ENCODE assay signal across 11 cellular contexts in the genomic region with DNA sequence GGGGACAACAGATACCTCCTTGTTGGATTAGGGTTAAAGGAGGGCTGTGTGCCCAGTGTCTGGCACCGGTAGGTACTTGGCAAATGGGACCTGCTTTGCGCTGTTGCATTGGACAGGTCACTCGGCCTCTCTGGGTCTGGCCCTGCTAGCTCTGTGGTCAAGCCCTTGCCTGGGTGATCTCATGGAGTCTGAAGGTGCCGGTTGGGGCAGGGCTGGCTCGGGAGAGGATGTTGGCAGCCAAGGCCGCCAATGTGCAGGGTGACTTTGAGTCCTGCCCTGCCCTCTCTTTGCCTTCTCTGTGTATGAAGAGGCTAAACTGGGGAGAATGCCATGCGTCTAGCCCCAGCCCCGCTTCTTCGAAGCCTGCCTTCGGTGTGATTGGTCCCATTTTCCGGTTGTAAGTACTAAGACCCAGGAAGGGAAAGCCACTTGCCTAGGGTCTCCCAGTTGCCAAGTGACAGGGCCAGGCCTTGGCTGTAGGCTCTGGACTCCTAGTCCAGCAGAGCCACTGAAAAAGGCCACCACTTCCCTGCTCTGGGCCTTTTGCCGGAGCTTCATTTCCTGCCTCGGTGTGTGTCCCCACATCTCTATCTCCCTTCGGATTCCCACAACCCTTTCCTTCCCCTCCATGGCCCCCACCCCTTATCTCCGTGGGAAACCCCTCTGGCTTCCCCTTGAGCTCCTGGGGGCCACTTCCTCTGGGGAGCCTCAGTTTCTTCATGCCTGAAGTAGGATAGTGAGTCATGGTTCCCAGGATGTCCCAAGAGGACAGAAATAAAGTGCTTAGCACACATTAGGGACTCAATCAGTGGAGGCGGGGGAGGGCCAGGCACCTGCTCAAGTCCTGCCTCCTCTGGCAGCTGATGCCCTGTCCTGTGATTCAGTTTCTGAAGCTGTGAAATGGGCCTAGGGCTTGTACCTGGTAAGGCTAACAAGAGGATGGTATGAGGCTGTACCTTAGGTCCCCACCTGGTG. TPM values are rescaled to one million over a fixed set of nuclear protein-coding genes. Genes with fewer than 3 reads are reported as not detected.
A peak's percentile ranks its signal among the peaks of the same experiment; 100 is the strongest.
DNase-seq lines count a peak whose midpoint lies in the region; ATAC-seq lines count a peak whose summit lies in the region.
"Had no signal": no experiment of that assay in that cellular context is flagged by ENCODE, and none has a peak within 500 bp of the region (broad histone marks: within the 10 kb centered on the region; RNA-seq: fewer than 3 reads in every experiment).

No MANE protein-coding gene starts in this region.

- peak overlapping the region; percentile 56 for H3K18ac ChIP-seq in trophoblast cell (ENCODE audit: low read length)

- no peaks in the 10 kb centered on the region for H3K27me3 ChIP-seq in BLaER1
- no peaks in the 10 kb centered on the region for H3K27me3 ChIP-seq in Karpas-422 (ENCODE audit: low read length)
- H3K27me3 ChIP-seq in trophoblast cell (ENCODE audit: insufficient read depth, low read length), result no peaks in the 10 kb centered on the region

- H3K36me3 ChIP-seq in BLaER1, result peaks cover 49% of the 10 kb centered on the region
- H3K36me3 ChIP-seq in Karpas-422 (ENCODE audit: insufficient read depth, low read length), result 0 out of 2 replicates have a peak, but pooled peaks cover 11% of the 10 kb centered on the region
- H3K36me3 ChIP-seq in trophoblast cell (ENCODE audit: control insufficient read depth in 1 of 2, insufficient read depth in 2 of 2, low read length in 2 of 2), result peaks cover 74 to 75% of the 10 kb centered on the region in 2 experiments

- H2AFZ ChIP-seq in Karpas-422 (ENCODE audit: low read length) (no peak overlapping the region), trophoblast cell (ENCODE audit: insufficient read depth, low read length, poor library complexity) (no peak overlapping the region)

- WGBS in trophoblast cell (ENCODE audit: extremely low coverage, insufficient coverage, insufficient read length), result no CpG with 5 or more reads among the region's 16 CpGs

- H3K9ac ChIP-seq in BLaER1 (no peak overlapping the region), Karpas-422 (ENCODE audit: low read length) (no peak overlapping the region), trophoblast cell (ENCODE audit: low read length) (peak overlapping the region; percentile 23)

- no peak overlapping the region for H4K12ac ChIP-seq in trophoblast cell (ENCODE audit: low read depth, low read length)

- no peak overlapping the region for H3K23ac ChIP-seq in trophoblast cell (ENCODE audit: low read length)

- no peak overlapping the region for H3K4me3 ChIP-seq in BLaER1
- H3K4me3 ChIP-seq in Karpas-422 (ENCODE audit: low read length), result no peak overlapping the region
- H3K4me3 ChIP-seq in trophoblast cell (ENCODE audit: low read depth, low read length), result no peak overlapping the region

- H3K27me3 Mint-ChIP-seq in T-helper 2 cell treated with Interferon-gamma antibody and Interleukin-4, amounts not matched to agents 5 μg/mL and 100 μg/mL, for 36 hours (ENCODE audit: low read depth), result peaks cover 2% of the 10 kb centered on the region

- H2BK12ac ChIP-seq in trophoblast cell (ENCODE audit: low read length), result no peak overlapping the region

- no peak overlapping the region for H3K27ac Mint-ChIP-seq in T-helper 2 cell treated with Interferon-gamma antibody and Interleukin-4, amounts not matched to agents 5 μg/mL and 100 μg/mL, for 36 hours

- H3K9me3 Mint-ChIP-seq in T-helper 2 cell treated with Interferon-gamma antibody and Interleukin-4, amounts not matched to agents 5 μg/mL and 100 μg/mL, for 36 hours, result no peaks in the 10 kb centered on the region
- H3K9me3 Mint-ChIP-seq: activated naive CD4-positive, alpha-beta T cell treated with anti-CD3 and anti-CD28 coated beads, Interleukin-2, amount 50 U/mL, for 72 hours had no signal

- H3K36me3 Mint-ChIP-seq in T-helper 2 cell treated with Interferon-gamma antibody and Interleukin-4, amounts not matched to agents 5 μg/mL and 100 μg/mL, for 36 hours (ENCODE audit: low read depth), result no peaks in the 10 kb centered on the region
- H3K36me3 Mint-ChIP-seq: activated naive CD4-positive, alpha-beta T cell treated with anti-CD3 and anti-CD28 coated beads, Interleukin-2, amount 50 U/mL, for 72 hours had no signal

- H4K20me1 ChIP-seq in BLaER1, result peaks cover 81% of the 10 kb centered on the region
- H4K20me1 ChIP-seq in Karpas-422 (ENCODE audit: insufficient read depth, low read depth, low read length), result peaks cover 19% of the 10 kb centered on the region

- peak overlapping the region; percentile 98 for H3K4ac ChIP-seq in trophoblast cell (ENCODE audit: low read depth, low read length)

- ATAC-seq in HG03108 (IDR thresholded peaks at IDR 0.05; ENCODE audit: unreplicated experiment), result no peak
- ATAC-seq: activated naive CD4-positive, alpha-beta T cell treated with anti-CD3 and anti-CD28 coated beads, Interleukin-2, amount 50 U/mL, for 72 hours; left colon had no signal

- H3K14ac ChIP-seq in trophoblast cell (ENCODE audit: low read length), result peak overlapping the region; percentile 13

- no peak overlapping the region for H2BK5ac ChIP-seq in trophoblast cell (ENCODE audit: low read depth, low read length, poor library complexity)

- H2AK5ac ChIP-seq in trophoblast cell (ENCODE audit: low read length), result no peak overlapping the region

- peaks cover 4% of the 10 kb centered on the region for H3K4me1 Mint-ChIP-seq in T-helper 2 cell treated with Interferon-gamma antibody and Interleukin-4, amounts not matched to agents 5 μg/mL and 100 μg/mL, for 36 hours (ENCODE audit: low read depth)

- H3K4me2 ChIP-seq in BLaER1, result peak overlapping the region; percentile 59
- no peak overlapping the region for H3K4me2 ChIP-seq in Karpas-422 (ENCODE audit: low read depth, low read length, poor library complexity, severe bottlenecking)
- H3K4me2 ChIP-seq in trophoblast cell (ENCODE audit: low read length), result peak overlapping the region; percentile 82

- peaks cover 41% of the 10 kb centered on the region for H3K79me1 ChIP-seq in trophoblast cell (ENCODE audit: low read length)

- no peak overlapping the region for H3K4me3 Mint-ChIP-seq in T-helper 2 cell treated with Interferon-gamma antibody and Interleukin-4, amounts not matched to agents 5 μg/mL and 100 μg/mL, for 36 hours

- H2BK120ac ChIP-seq in trophoblast cell (ENCODE audit: insufficient read depth, low read length, poor library complexity), result no peak overlapping the region

- peaks cover 78% of the 10 kb centered on the region for H3K79me2 ChIP-seq in Karpas-422 (ENCODE audit: low read length)
- H3K79me2 ChIP-seq in trophoblast cell (ENCODE audit: control insufficient read depth, insufficient read depth, low read length, poor library complexity), result peaks cover 86% of the 10 kb centered on the region

- no peaks in the 10 kb centered on the region for H3K9me2 ChIP-seq in Karpas-422 (replicated peaks; ENCODE audit: insufficient read depth, low read length)

- peak overlapping the region; percentile 39 for H4K8ac ChIP-seq in trophoblast cell (ENCODE audit: low read depth, low read length)

- peaks cover 73% of the 10 kb centered on the region for H3K4me1 ChIP-seq in BLaER1
- peaks cover 70% of the 10 kb centered on the region for H3K4me1 ChIP-seq in Karpas-422 (ENCODE audit: low read length)
- H3K4me1 ChIP-seq in trophoblast cell (ENCODE audit: control insufficient read depth in 1 of 2, insufficient read depth in 2 of 2, low read length in 2 of 2), result peaks cover 52 to 62% of the 10 kb centered on the region in 2 experiments

- DNase-seq in Karpas-422, result no peak
- peak; percentile 32 for DNase-seq in dermis blood vessel endothelial cell
- DNase-seq in trophoblast cell, result peak; percentile 18 to 34
- DNase-seq in GM19240 (ENCODE audit: insufficient read length, low spot score), result no peak
- DNase-seq in SHP77 (lab: John Stamatoyannopoulos, UW), result no peak
- no peak for DNase-seq in T-helper 2 cell treated with Interferon-gamma antibody and Interleukin-4, amounts not matched to agents 5 μg/mL and 100 μg/mL, for 36 hours (ENCODE audit: low spot score)
- DNase-seq: NCI-H526 treated with DMSO at 0.1 percent for 48 hours had no signal

- H3K9me3 ChIP-seq in BLaER1 (no peaks in the 10 kb centered on the region), Karpas-422 (ENCODE audit: low read length) (no peaks in the 10 kb centered on the region), trophoblast cell (ENCODE audit: insufficient read depth, low read depth, low read length) (no peaks in the 10 kb centered on the region)

- H4K91ac ChIP-seq in trophoblast cell (ENCODE audit: low read depth, low read length), result peak overlapping the region; percentile 22

- H3K27ac ChIP-seq in BLaER1 (peak overlapping the region; percentile 45), Karpas-422 (ENCODE audit: low read length) (peak overlapping the region; percentile 45; the same call in 1 of the 2 replicates), trophoblast cell (ENCODE audit: low read depth, low read length) (peak overlapping the region; percentile 16)

RNA-seq across cellular contexts. Expression of a gene that starts 3.9 kb away (rescaled TPM):
- total RNA-seq in Karpas-422 (2014; rRNA removed; shearing (Covaris generic); ENCODE audit: low replicate concordance), result 39.9 and 41.5 TPM in 2 replicates
- total RNA-seq in dermis blood vessel endothelial cell, result 1.5 and 4.1 TPM in 2 replicates
- 188 and 198 TPM in 2 replicates for polyA plus RNA-seq in trophoblast cell (2013)

Comparison
In these comparisons a context has a peak if more than half of its experiments do, and no peak if none do; other contexts are left out.
1. DNase-seq: peak in dermis blood vessel endothelial cell (single experiment) and trophoblast cell (2 of 2); none in Karpas-422 (single experiment), GM19240 (single experiment), SHP77 (0 of 2) and T-helper 2 cell treated with Interferon-gamma antibody and Interleukin-4, amounts not matched to agents 5 μg/mL and 100 μg/mL, for 36 hours (single experiment).
2. Peak in every context shown above with its lines, with median percentiles within 50 percentile points of each other: H3K27ac ChIP-seq.